9 cellular contexts compared by ENCODE assay signal in genomic region chr1:67749844-67750689, GRCh38.
A peak's percentile ranks its signal among the peaks of the same experiment; 100 is the strongest.
DNase-seq lines count a peak whose midpoint lies in the region; FAIRE-seq and TF ChIP-seq lines count a peak whose summit lies in the region.
"Had no signal": no experiment of that assay in that cellular context is flagged by ENCODE, and none has a peak within 500 bp of the region (broad histone marks: within the 10 kb centered on the region; RNA-seq: fewer than 3 reads in every experiment).

No MANE protein-coding gene starts in this region.

- no peak for TF ChIP-seq CTCF in HL-60 (IDR thresholded peaks at IDR 0.05; ENCODE audit: insufficient read depth, low read length)
- no peak for TF ChIP-seq CTCF in astrocyte (IDR thresholded peaks at IDR 0.05; ENCODE audit: insufficient read depth, low read depth, low read length)
- TF ChIP-seq CTCF in kidney (IDR thresholded peaks at IDR 0.05; ENCODE audit: borderline replicate concordance, extremely low read depth, insufficient read depth) = no peak

- 0 out of 2 replicates have a peak overlapping the region, but pooled peaks have one; percentile 6 for H3K27ac ChIP-seq in HL-60 (replicated peaks)
- H3K27ac ChIP-seq in astrocyte (ENCODE audit: low read depth, low read length) = peak overlapping the region; percentile 90
- H3K27ac ChIP-seq in kidney (ENCODE audit: low read depth in 2 of 2, low read length in 2 of 2) = peak overlapping the region; percentile 79 to 91
- no peak overlapping the region for H3K27ac ChIP-seq in Karpas-422 (ENCODE audit: low read length)

- H3K4me3 ChIP-seq in HL-60 (replicated peaks; ENCODE audit: insufficient read depth, low read length) (no peak overlapping the region), astrocyte (ENCODE audit: insufficient read depth, low read depth, low read length) (peak overlapping the region; percentile 34), kidney (ENCODE audit: low read length in 2 of 2) (no peak overlapping the region), Karpas-422 (ENCODE audit: low read length) (no peak overlapping the region)

- H3K9ac ChIP-seq in astrocyte (ENCODE audit: low read length) (peak overlapping the region; percentile 70), kidney (ENCODE audit: low read length in 2 of 2) (peak overlapping the region in 1 of 2 donors; percentile 38), Karpas-422 (ENCODE audit: low read length) (no peak overlapping the region)

- H3K9me3 Mint-ChIP-seq in astrocyte (ENCODE audit: unreplicated experiment) = no peaks in the 10 kb centered on the region

- peaks cover 2% of the 10 kb centered on the region for H4K20me1 ChIP-seq in astrocyte (ENCODE audit: insufficient read depth, low read length)
- no peaks in the 10 kb centered on the region for H4K20me1 ChIP-seq in Karpas-422 (ENCODE audit: insufficient read depth, low read depth, low read length)

- H3K9me3 ChIP-seq in astrocyte (ENCODE audit: insufficient read depth, low read depth, low read length) = no peaks in the 10 kb centered on the region
- no peaks in the 10 kb centered on the region for H3K9me3 ChIP-seq in kidney (ENCODE audit: control insufficient read depth in 1 of 2, low read length in 2 of 2)
- H3K9me3 ChIP-seq in Karpas-422 (ENCODE audit: low read length) = no peaks in the 10 kb centered on the region

- peaks cover 8% of the 10 kb centered on the region for H3K36me3 Mint-ChIP-seq in astrocyte (ENCODE audit: low read depth, unreplicated experiment)

- FAIRE-seq in astrocyte (lab: Jason Lieb, UNC) (peak; percentile 92), kidney (lab: Jason Lieb, UNC) (no peak)
- FAIRE-seq: islet of Langerhans had no signal

- no peaks in the 10 kb centered on the region for H3K27me3 Mint-ChIP-seq in astrocyte (ENCODE audit: low read depth, unreplicated experiment)

- H3K4me1 Mint-ChIP-seq in astrocyte (ENCODE audit: low read depth, unreplicated experiment) = peaks cover 80% of the 10 kb centered on the region

- H3K9me2 ChIP-seq in Karpas-422 (replicated peaks; ENCODE audit: insufficient read depth, low read length) = no peaks in the 10 kb centered on the region

- H3K36me3 ChIP-seq in astrocyte (ENCODE audit: insufficient read depth, low read length) (no peaks in the 10 kb centered on the region), kidney (ENCODE audit: control insufficient read depth in 1 of 2, insufficient read depth in 2 of 2, low read length in 2 of 2) (no peaks in the 10 kb centered on the region), Karpas-422 (ENCODE audit: insufficient read depth, low read length) (no peaks in the 10 kb centered on the region)

- H3K27me3 ChIP-seq in HL-60 (ENCODE audit: insufficient read depth, poor library complexity, severe bottlenecking) (no peaks in the 10 kb centered on the region), astrocyte (ENCODE audit: insufficient read depth, low read length) (no peaks in the 10 kb centered on the region), Karpas-422 (ENCODE audit: low read length) (no peaks in the 10 kb centered on the region)

- H2AFZ ChIP-seq in astrocyte (ENCODE audit: low read depth, low read length) (no peak overlapping the region), Karpas-422 (ENCODE audit: low read length) (no peak overlapping the region)

- peak; percentile 97 for DNase-seq in DMS53 treated with DMSO at 0.1 percent for 48 hours (lab: John Stamatoyannopoulos, UW; ENCODE audit: unreplicated experiment)
- peak in 1 of 2 experiments; percentile 41 for DNase-seq in HL-60 (ENCODE audit: low read depth in 1 of 2, low spot score in 1 of 2)
- peak; percentile 90 for DNase-seq in astrocyte (ENCODE audit: low read depth)
- no peak for DNase-seq in kidney
- DNase-seq in stromal cell of bone marrow (ENCODE audit: low read depth) = peak; percentile 71
- no peak for DNase-seq in Karpas-422
- no peak for DNase-seq in effector CD8-positive, alpha-beta T cell (lab: John Stamatoyannopoulos, UW)
- no peak for DNase-seq in activated T-cell treated with anti-CD3 and anti-CD28 coated beads, Interleukin-2, amount 50 U/mL, for 48 hours

- peaks cover 76% of the 10 kb centered on the region for H3K79me2 ChIP-seq in astrocyte (ENCODE audit: insufficient read depth, low read length)
- H3K79me2 ChIP-seq in Karpas-422 (ENCODE audit: low read length) = no peaks in the 10 kb centered on the region

- H3K4me2 ChIP-seq in astrocyte (ENCODE audit: low read length) (peak overlapping the region; percentile 78), Karpas-422 (ENCODE audit: low read depth, low read length, poor library complexity, severe bottlenecking) (no peak overlapping the region)

- H3K27ac Mint-ChIP-seq in astrocyte (ENCODE audit: unreplicated experiment) = peak overlapping the region; percentile 98

- peaks cover 61% of the 10 kb centered on the region for H3K4me1 ChIP-seq in astrocyte (ENCODE audit: insufficient read depth, low read length)
- peaks cover 33 to 47% of the 10 kb centered on the region in 2 donors for H3K4me1 ChIP-seq in kidney (ENCODE audit: control insufficient read depth in 1 of 2, insufficient read depth in 1 of 2, low read depth in 1 of 2, low read length in 2 of 2)
- peaks cover 18% of the 10 kb centered on the region for H3K4me1 ChIP-seq in Karpas-422 (ENCODE audit: low read length)

- peak overlapping the region; percentile 61 for H3K4me3 Mint-ChIP-seq in astrocyte (ENCODE audit: unreplicated experiment)

- intact Hi-C loops in kidney (cut with DNase I) = loop anchor here (10.0 kb wide), 2 partner anchors 65 to 215 kb away; partner anchors contain the start of gene GADD45A

Comparison
In these comparisons a context has a peak if more than half of its experiments do, and no peak if none do; other contexts are left out.
1. DNase-seq: peak in DMS53 treated with DMSO at 0.1 percent for 48 hours (single experiment), astrocyte (single experiment) and stromal cell of bone marrow (single experiment); none in kidney (single experiment), Karpas-422 (single experiment), effector CD8-positive, alpha-beta T cell (single experiment) and activated T-cell treated with anti-CD3 and anti-CD28 coated beads, Interleukin-2, amount 50 U/mL, for 48 hours (0 of 2).